Comparison of ENCODE assay signal across 8 cellular contexts in genomic region chr5:160165137-160166068, GRCh38. TPM values are rescaled to one million over a fixed set of nuclear protein-coding genes. Genes with fewer than 3 reads are reported as not detected.
DNase-seq lines count a peak whose midpoint lies in the region; ATAC-seq and TF ChIP-seq lines count a peak whose summit lies in the region.

No MANE protein-coding gene starts in this region.

- no peaks in the 10 kb centered on the region for H3K27me3 ChIP-seq in left ventricle myocardium inferior (ENCODE audit: low read depth)

- peak overlapping the region; percentile 7 for H3K4me3 ChIP-seq in left ventricle myocardium inferior

- TF ChIP-seq CTCF in left ventricle myocardium inferior (IDR thresholded peaks at IDR 0.05; ENCODE audit: borderline replicate concordance) = no peak
- no peak for TF ChIP-seq CTCF in GM13977 (IDR thresholded peaks at IDR 0.05; ENCODE audit: extremely low read depth, insufficient read depth, missing control alignments)

- DNase-seq in DMS53 (lab: John Stamatoyannopoulos, UW) (peak; percentile 84), NCI-H187 treated with DMSO at 0.1 percent for 48 hours (lab: John Stamatoyannopoulos, UW) (peak; percentile 43), amygdala (lab: John Stamatoyannopoulos, UW) (peak; percentile 25 to 96 (median 80)), left ventricle myocardium inferior (peak; percentile 87), posterior cingulate gyrus (peak; percentile 75 to 97 (median 88)), GM13977 (ENCODE audit: low spot score) (no peak)

- no peaks in the 10 kb centered on the region for H3K36me3 ChIP-seq in left ventricle myocardium inferior

- ATAC-seq in GM21526 (IDR thresholded peaks at IDR 0.05; ENCODE audit: low FRiP score, unreplicated experiment) (no peak), GM21447 (IDR thresholded peaks at IDR 0.05; ENCODE audit: unreplicated experiment) (no peak)

- in situ Hi-C loops in GM13977 (cut with MboI; ENCODE audit: low pct_unique_long_range_greater_than_20kb, low sequenced_read_pairs, unreplicated experiment) = no loop called here

- intact Hi-C loops in left ventricle myocardium inferior (cut with micrococcal nuclease) (no loop called here), posterior cingulate gyrus (cut with DNase I) (loop anchor here (2.0 kb wide), 1 partner anchor 47 kb away; the partner anchor contains the start of gene PWWP2A)

- no peaks in the 10 kb centered on the region for H3K9me3 ChIP-seq in left ventricle myocardium inferior (replicated peaks)

- peak overlapping the region; percentile 81 for H3K27ac ChIP-seq in left ventricle myocardium inferior (replicated peaks)

- peaks cover 41% of the 10 kb centered on the region for H3K4me1 ChIP-seq in left ventricle myocardium inferior

RNA-seq across cellular contexts. Expression of gene PWWP2A, which starts 46.2 kb away (rescaled TPM):
- total RNA-seq in left ventricle myocardium inferior = 9.9 TPM
